29 cellular contexts compared by ENCODE assay signal in the genomic region with DNA sequence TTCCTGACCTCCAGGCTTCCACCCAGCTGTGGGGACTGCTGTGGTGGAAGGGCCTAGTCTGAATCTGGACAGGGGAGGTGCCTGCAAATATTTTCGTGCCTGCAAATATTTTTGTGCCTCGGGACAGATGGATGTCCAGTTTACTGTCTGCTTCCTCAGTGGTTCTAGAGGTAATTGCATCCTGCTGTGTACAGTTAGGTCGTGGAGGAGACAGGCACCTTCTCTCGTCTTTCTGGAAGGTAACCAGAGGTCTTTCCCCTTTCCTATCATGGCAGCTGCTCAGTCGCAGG. TPM values are rescaled to one million over a fixed set of nuclear protein-coding genes. Genes with fewer than 3 reads are reported as not detected.
"Had no signal": no experiment of that assay in that cellular context is flagged by ENCODE, and none has a peak within 500 bp of the region (broad histone marks: within the 10 kb centered on the region; RNA-seq: fewer than 3 reads in every experiment).

No MANE protein-coding gene starts in this region.

- FAIRE-seq: endothelial cell of umbilical vein, islet of Langerhans, pancreas, small intestine had no signal

- H3K4me3 ChIP-seq: esophagus muscularis mucosa, gastroesophageal sphincter, heart right ventricle, left lung, mucosa of descending colon, pancreas, right lobe of liver, thoracic aorta, tibial nerve, vagina had no signal

- H3K9me3 ChIP-seq: left lung, mucosa of descending colon, neutrophil, pancreas, right lobe of liver, thoracic aorta, vagina had no signal

- DNase-seq: dermis blood vessel endothelial cell; effector memory CD4-positive, alpha-beta T cell; heart right ventricle; hippocampal formation; left cardiac atrium; left lung; mesenchymal stem cell; mucosa of descending colon; naive B cell; pancreas; right lobe of liver; stimulated activated CD4-positive, alpha-beta T cell treated with anti-CD3 and anti-CD28 coated beads, Interleukin-15, amount 100 ng/mL, for 24 hours; stimulated activated CD4-positive, alpha-beta T cell treated with anti-CD3 and anti-CD28 coated beads, Interleukin-2, amount 100 ng/mL, for 48 hours; stimulated activated naive B cell treated with anti-CD40 and anti-IgM and Interleukin-4, amounts not matched to agents 10 μg/mL and 1 μg/mL and 100 μg/mL, for 72 hours had no signal

- H3K27ac ChIP-seq: esophagus muscularis mucosa, foreskin keratinocyte, gastroesophageal sphincter, heart right ventricle, left lung, neutrophil, pancreas, right lobe of liver, thoracic aorta, tibial nerve, vagina had no signal

- H3K4me1 ChIP-seq: esophagus muscularis mucosa, gastroesophageal sphincter, pancreas, tibial nerve, vagina had no signal

- ATAC-seq: gastroesophageal sphincter; natural killer cell treated with Interleukin-12 subunit alpha and Interleukin-12 subunit beta and Interleukin-15 and Interleukin-18, amount 100 ng/mL, for 72 hours had no signal

- H3K27me3 ChIP-seq: esophagus muscularis mucosa, foreskin keratinocyte, gastroesophageal sphincter, left lung, pancreas, right lobe of liver, tibial nerve, vagina had no signal

- H3K4me1 Mint-ChIP-seq: mesothelial cell of epicardium, naive B cell, neural crest cell had no signal

- H3K27ac Mint-ChIP-seq: mesothelial cell of epicardium; naive B cell; natural killer cell treated with Interleukin-12 subunit alpha and Interleukin-12 subunit beta and Interleukin-15 and Interleukin-18, amount 100 ng/mL, for 72 hours; progenitor cell of endocrine pancreas; stimulated activated naive B cell treated with anti-CD40 and anti-IgM and Interleukin-4, amounts not matched to agents 10 μg/mL and 1 μg/mL and 100 μg/mL, for 72 hours; stimulated activated naive CD8-positive, alpha-beta T cell treated with anti-CD3 and anti-CD28 coated beads, Interleukin-15, Interleukin-2, amounts not matched to agents 100 ng/mL and 50 ng/mL, for 24 hours had no signal

- H3K36me3 Mint-ChIP-seq: mesothelial cell of epicardium; natural killer cell treated with Interleukin-12 subunit alpha and Interleukin-12 subunit beta and Interleukin-15 and Interleukin-18, amount 100 ng/mL, for 72 hours had no signal

- H3K36me3 ChIP-seq: esophagus muscularis mucosa, gastroesophageal sphincter, heart right ventricle, left lung, neutrophil, pancreas, right lobe of liver, thoracic aorta, tibial nerve, vagina had no signal

- H3K9me3 Mint-ChIP-seq: natural killer cell treated with Interleukin-12 subunit alpha and Interleukin-12 subunit beta and Interleukin-15 and Interleukin-18, amount 100 ng/mL, for 72 hours; neural crest cell had no signal

- H3K4me3 Mint-ChIP-seq: mesothelial cell of epicardium; naive B cell; natural killer cell treated with Interleukin-12 subunit alpha and Interleukin-12 subunit beta and Interleukin-15 and Interleukin-18, amount 100 ng/mL, for 72 hours; neural crest cell; stimulated activated naive B cell treated with anti-CD40 and anti-IgM and Interleukin-4, amounts not matched to agents 10 μg/mL and 1 μg/mL and 100 μg/mL, for 72 hours; stimulated activated naive CD8-positive, alpha-beta T cell treated with anti-CD3 and anti-CD28 coated beads, Interleukin-15, Interleukin-2, amounts not matched to agents 100 ng/mL and 50 ng/mL, for 24 hours had no signal

- H3K27me3 Mint-ChIP-seq: progenitor cell of endocrine pancreas had no signal

RNA-seq across cellular contexts. Expression of a gene that starts 53.8 kb away (rescaled TPM):
- total RNA-seq: natural killer cell treated with Interleukin-12 subunit alpha and Interleukin-12 subunit beta and Interleukin-15 and Interleukin-18, amount 100 ng/mL, for 72 hours; neural crest cell had no signal
